8 cellular contexts compared by ENCODE assay signal in the genomic region with DNA sequence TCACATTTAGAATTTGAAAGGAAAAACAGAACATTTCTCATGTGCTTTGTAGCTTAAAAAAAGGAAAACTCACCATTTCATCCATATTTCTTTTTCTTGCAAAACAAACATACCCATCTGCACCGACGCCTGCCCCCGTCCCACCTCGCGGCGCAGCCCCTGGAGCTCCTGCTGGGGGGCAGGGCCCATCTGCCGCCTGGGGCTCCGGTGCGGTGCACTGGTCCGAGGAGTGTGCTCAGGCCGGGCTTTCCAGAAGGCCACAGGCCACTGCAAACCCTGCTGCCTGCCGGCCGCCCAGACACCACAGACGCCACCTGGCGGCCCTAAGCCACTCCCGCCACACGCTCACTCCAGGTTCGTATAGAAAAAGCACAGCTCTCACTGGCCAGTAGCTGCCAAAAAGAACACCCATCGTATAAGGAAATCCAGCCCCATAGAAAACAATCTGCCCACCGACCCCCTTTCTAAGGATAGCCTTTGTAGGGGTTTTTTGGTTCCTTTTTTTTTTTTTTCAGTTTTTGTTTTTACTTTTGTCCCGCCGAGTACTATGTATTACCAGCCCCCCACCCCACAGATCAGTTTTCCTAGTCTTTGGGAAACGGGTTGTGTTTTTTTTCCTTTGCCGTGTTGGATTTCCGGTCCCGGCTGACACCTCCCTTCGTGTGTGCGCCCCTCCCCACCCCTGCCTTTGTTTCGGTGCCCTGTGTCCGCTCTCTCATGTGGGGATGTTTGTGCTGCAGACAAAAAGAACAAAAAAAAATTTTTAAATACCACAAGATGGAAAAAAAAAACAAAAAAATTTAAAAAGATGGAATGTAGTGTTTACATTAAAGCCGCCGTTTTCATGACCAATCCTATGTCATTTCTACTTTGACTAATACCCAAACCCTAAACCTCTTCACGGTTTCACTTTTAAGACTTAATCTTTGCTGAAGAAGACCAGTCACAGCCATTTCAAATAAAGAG.
DNase-seq lines count a peak whose midpoint lies in the region; ATAC-seq and TF ChIP-seq lines count a peak whose summit lies in the region.

No MANE protein-coding gene starts in this region.

- ATAC-seq in GM18870 (IDR thresholded peaks at IDR 0.05; ENCODE audit: unreplicated experiment) (peak; percentile 70), HG03108 (IDR thresholded peaks at IDR 0.05; ENCODE audit: unreplicated experiment) (peak; percentile 91), mucosa of descending colon (peak; percentile 95)

- H3K4me3 ChIP-seq in mucosa of descending colon = no peak overlapping the region

- TF ChIP-seq CTCF in mucosa of descending colon (IDR thresholded peaks at IDR 0.05) = peak; percentile 80

- no peaks in the 10 kb centered on the region for H3K36me3 ChIP-seq in mucosa of descending colon (ENCODE audit: low read depth)

- DNase-seq in AG08395 (ENCODE audit: low spot score) (peak; percentile 95), NOMO-1 (lab: John Stamatoyannopoulos, UW; ENCODE audit: unreplicated experiment in 2 of 2) (peak; percentile 82 to 92), activated T-cell treated with anti-CD3 and anti-CD28 coated beads for 48 hours (ENCODE audit: low read depth) (peak; percentile 59), erythroblast (lab: John Stamatoyannopoulos, UW) (peak; percentile 85), mucosa of descending colon (peak; percentile 80 to 84 (median 82))
- peak; percentile 65 for DNase-seq in stimulated activated CD8-positive, alpha-beta memory T cell treated with anti-CD3 and anti-CD28 coated beads, Interleukin-4, amount 100 ng/mL, for 48 hours

- TF ChIP-seq POLR2A in erythroblast (IDR thresholded peaks at IDR 0.05; ENCODE audit: low read length) = no peak

- peaks cover 4% of the 10 kb centered on the region for H3K4me1 ChIP-seq in mucosa of descending colon (ENCODE audit: low read depth)

- H3K9me3 ChIP-seq in mucosa of descending colon = no peaks in the 10 kb centered on the region

- intact Hi-C loops in mucosa of descending colon (cut with DNase I, micrococcal nuclease) = no loop called here
